ENCODE assay signal across 31 cellular contexts in genomic region chr2:56654936-56655335, GRCh38.
"Had no signal": no experiment of that assay in that cellular context is flagged by ENCODE, and none has a peak within 500 bp of the region (broad histone marks: within the 10 kb centered on the region; RNA-seq: fewer than 3 reads in every experiment).

No MANE protein-coding gene starts in this region.

- H3K4me3 ChIP-seq: gastrocnemius medialis, pancreas, prostate gland, uterus had no signal

- H3K27me3 Mint-ChIP-seq: activated naive CD8-positive, alpha-beta T cell; brain; naive thymus-derived CD8-positive, alpha-beta T cell; stimulated activated naive CD8-positive, alpha-beta T cell treated with anti-CD3 and anti-CD28 coated beads, Interleukin-15, amount 100 ng/mL, for 72 hours; type B pancreatic cell had no signal

- H3K36me3 Mint-ChIP-seq: activated naive CD8-positive, alpha-beta T cell; brain; naive thymus-derived CD8-positive, alpha-beta T cell; stimulated activated effector memory CD8-positive, alpha-beta T cell treated with anti-CD3 and anti-CD28 coated beads, Interleukin-12 subunit alpha, Interleukin-12 subunit beta, amount 100 ng/mL, for 72 hours; type B pancreatic cell had no signal

- H3K4me1 ChIP-seq: gastrocnemius medialis, pancreas, prostate gland, uterus had no signal

- H3K4me3 Mint-ChIP-seq: activated naive CD8-positive, alpha-beta T cell; brain; naive thymus-derived CD8-positive, alpha-beta T cell; neural crest cell; stimulated activated effector memory CD8-positive, alpha-beta T cell treated with anti-CD3 and anti-CD28 coated beads, Interleukin-12 subunit alpha, Interleukin-12 subunit beta, amount 100 ng/mL, for 72 hours; stimulated activated naive CD8-positive, alpha-beta T cell treated with anti-CD3 and anti-CD28 coated beads, Interleukin-15, amount 100 ng/mL, for 72 hours; type B pancreatic cell had no signal

- H3K9me3 Mint-ChIP-seq: brain, neural crest cell, type B pancreatic cell had no signal

- H3K27ac Mint-ChIP-seq: activated naive CD8-positive, alpha-beta T cell; naive thymus-derived CD8-positive, alpha-beta T cell; stimulated activated effector memory CD8-positive, alpha-beta T cell treated with anti-CD3 and anti-CD28 coated beads, Interleukin-12 subunit alpha, Interleukin-12 subunit beta, amount 100 ng/mL, for 72 hours; stimulated activated naive CD8-positive, alpha-beta T cell treated with anti-CD3 and anti-CD28 coated beads, Interleukin-15, amount 100 ng/mL, for 72 hours; type B pancreatic cell had no signal

- H3K4me1 Mint-ChIP-seq: brain; naive thymus-derived CD8-positive, alpha-beta T cell; neural crest cell; stimulated activated effector memory CD8-positive, alpha-beta T cell treated with anti-CD3 and anti-CD28 coated beads, Interleukin-12 subunit alpha, Interleukin-12 subunit beta, amount 100 ng/mL, for 72 hours; stimulated activated naive CD8-positive, alpha-beta T cell treated with anti-CD3 and anti-CD28 coated beads, Interleukin-15, amount 100 ng/mL, for 72 hours had no signal

- ATAC-seq: esophagus mucosa; gastrocnemius medialis; naive thymus-derived CD8-positive, alpha-beta T cell; pancreas; sciatic nerve; stimulated activated effector memory CD8-positive, alpha-beta T cell treated with anti-CD3 and anti-CD28 coated beads, Interleukin-12 subunit alpha, Interleukin-12 subunit beta, amount 100 ng/mL, for 72 hours; stimulated activated naive CD8-positive, alpha-beta T cell treated with anti-CD3 and anti-CD28 coated beads, Interleukin-15, amount 100 ng/mL, for 72 hours had no signal

- H3K27me3 ChIP-seq: gastrocnemius medialis, pancreas, uterus had no signal

- H3K9me3 ChIP-seq: gastrocnemius medialis, pancreas, prostate gland, uterus had no signal

- H3K36me3 ChIP-seq: gastrocnemius medialis, pancreas, prostate gland, uterus had no signal

- H3K27ac ChIP-seq: gastrocnemius medialis, pancreas, prostate gland, uterus, VCaP had no signal

- DNase-seq: activated CD4-positive, alpha-beta T cell treated with anti-CD3 and anti-CD28 coated beads for 48 hours; activated CD4-positive, alpha-beta T cell treated with anti-CD3 and anti-CD28 coated beads, Interleukin-2, amount 50 U/mL, for 48 hours; activated CD8-positive, alpha-beta memory T cell treated with anti-CD3 and anti-CD28 coated beads for 24 hours; activated effector memory CD4-positive, alpha-beta T cell treated with Interleukin-2 at 50 U/mL for 16 hours; activated naive CD4-positive, alpha-beta T cell treated with Interleukin-2 at 50 U/mL for 16 hours; aorta; caudate nucleus; cortex of kidney; gastrocnemius medialis; glutamatergic neuron; kidney; mesenchymal stem cell; naive thymus-derived CD8-positive, alpha-beta T cell; nucleus accumbens; pancreas; retina; small intestine; stimulated activated CD4-positive, alpha-beta T cell treated with anti-CD3 and anti-CD28 coated beads, Interleukin-4, amount 100 ng/mL, for 24 hours; stimulated activated naive CD8-positive, alpha-beta T cell treated with anti-CD3 and anti-CD28 coated beads, Interleukin-15, amount 100 ng/mL, for 72 hours; substantia nigra; T-helper 9 cell; uterus had no signal
